Comparison of ENCODE assay signal across 11 cellular contexts in the genomic region with DNA sequence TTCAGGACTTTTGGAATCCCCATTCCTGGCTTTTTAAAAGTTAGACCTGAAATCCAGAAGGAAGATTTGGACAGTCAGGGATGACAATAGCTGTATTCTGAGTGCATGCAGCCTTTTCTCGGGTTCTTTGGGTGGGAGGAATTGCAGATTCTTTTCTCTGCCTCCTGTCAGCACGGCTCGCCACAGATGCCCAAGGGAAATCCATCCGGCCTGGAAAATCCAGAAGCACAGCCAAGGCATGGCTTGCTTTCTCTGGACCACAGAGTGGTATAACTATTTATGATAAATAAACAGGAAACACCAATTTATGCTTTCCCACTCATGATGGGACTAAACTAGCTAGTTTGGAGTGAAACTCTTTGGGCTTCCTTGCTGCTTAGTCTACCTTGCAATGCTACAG. TPM values are rescaled to one million over a fixed set of nuclear protein-coding genes. Genes with fewer than 3 reads are reported as not detected.
DNase-seq lines count a peak whose midpoint lies in the region; ATAC-seq and TF ChIP-seq lines count a peak whose summit lies in the region.
"Had no signal": no experiment of that assay in that cellular context is flagged by ENCODE, and none has a peak within 500 bp of the region (broad histone marks: within the 10 kb centered on the region; RNA-seq: fewer than 3 reads in every experiment).

No MANE protein-coding gene starts in this region.

- H3K4me1 ChIP-seq in CD4-positive, CD25-positive, alpha-beta regulatory T cell (ENCODE audit: control insufficient read depth, insufficient read depth, low read length, poor library complexity, severe bottlenecking), result peaks cover 44% of the 10 kb centered on the region
- peaks cover 47% of the 10 kb centered on the region for H3K4me1 ChIP-seq in Karpas-422 (ENCODE audit: low read length)
- H3K4me1 ChIP-seq in psoas muscle, result peaks cover 14% of the 10 kb centered on the region

- intact Hi-C loops in dendritic cell treated with granulocyte-macrophage colony-stimulating factor and Interleukin-4, amounts not matched to agents 40 ng/mL and 50 ng/mL, for 4 days (cut with micrococcal nuclease), result no loop called here
- intact Hi-C loops in psoas muscle (cut with DNase I), result no loop called here

- H3K27ac Mint-ChIP-seq in CD4-positive, CD25-positive, alpha-beta regulatory T cell, result peak overlapping the region; percentile 88 to 97 (median 95)
- peak overlapping the region; percentile 63 for H3K27ac Mint-ChIP-seq in dendritic cell treated with granulocyte-macrophage colony-stimulating factor and Interleukin-4, amounts not matched to agents 40 ng/mL and 50 ng/mL, for 4 days
- no peak overlapping the region for H3K27ac Mint-ChIP-seq in mesothelial cell of epicardium

- no peak for DNase-seq in CD4-positive, CD25-positive, alpha-beta regulatory T cell
- DNase-seq in Karpas-422 (no peak), psoas muscle (no peak), Kasumi-1 (lab: John Stamatoyannopoulos, UW) (no peak), mesothelial cell of epicardium (ENCODE audit: low spot score in 2 of 2, unreplicated experiment in 2 of 2) (no peak), ureter (ENCODE audit: low spot score) (no peak)
- DNase-seq: amniotic stem cell, NCI-H2029 treated with DMSO at 0.1 percent for 48 hours had no signal

- no peak for TF ChIP-seq CTCF in psoas muscle (IDR thresholded peaks at IDR 0.05)
- no peak for TF ChIP-seq CTCF in mesothelial cell of epicardium (IDR thresholded peaks at IDR 0.05; ENCODE audit: unreplicated experiment)

- peak overlapping the region; percentile 56 for H3K9ac ChIP-seq in Karpas-422 (ENCODE audit: low read length)

- H3K27me3 Mint-ChIP-seq in CD4-positive, CD25-positive, alpha-beta regulatory T cell, result no peaks in the 10 kb centered on the region
- no peaks in the 10 kb centered on the region for H3K27me3 Mint-ChIP-seq in dendritic cell treated with granulocyte-macrophage colony-stimulating factor and Interleukin-4, amounts not matched to agents 40 ng/mL and 50 ng/mL, for 4 days
- H3K27me3 Mint-ChIP-seq in mesothelial cell of epicardium (ENCODE audit: low read depth), result no peaks in the 10 kb centered on the region

- no peaks in the 10 kb centered on the region for H3K36me3 ChIP-seq in CD4-positive, CD25-positive, alpha-beta regulatory T cell (ENCODE audit: control insufficient read depth, insufficient read depth, low read length)
- H3K36me3 ChIP-seq in Karpas-422 (ENCODE audit: insufficient read depth, low read length), result no peaks in the 10 kb centered on the region; the same call in 1 of the 2 replicates
- H3K36me3 ChIP-seq in psoas muscle (ENCODE audit: insufficient read depth in 1 of 2, low read depth in 1 of 2), result peaks cover 0 to 2% of the 10 kb centered on the region in 2 donors

- peak overlapping the region; percentile 67 for H3K27ac ChIP-seq in CD4-positive, CD25-positive, alpha-beta regulatory T cell (ENCODE audit: insufficient read depth, low read length, poor library complexity, severe bottlenecking)
- H3K27ac ChIP-seq in Karpas-422 (ENCODE audit: low read length) (peak overlapping the region; percentile 67), psoas muscle (peak overlapping the region; percentile 31)

- WGBS in psoas muscle, 3 donors, result 29 to 34% (median 31%) methylated on average over 4 of the region's 4 CpGs

- H4K20me1 ChIP-seq in Karpas-422 (ENCODE audit: insufficient read depth, low read depth, low read length), result no peaks in the 10 kb centered on the region

- peaks cover 0 to 2% (median 0%) of the 10 kb centered on the region in 7 donors for H3K9me3 Mint-ChIP-seq in CD4-positive, CD25-positive, alpha-beta regulatory T cell
- H3K9me3 Mint-ChIP-seq in dendritic cell treated with granulocyte-macrophage colony-stimulating factor and Interleukin-4, amounts not matched to agents 40 ng/mL and 50 ng/mL, for 4 days, result peaks cover 12% of the 10 kb centered on the region
- H3K9me3 Mint-ChIP-seq in mesothelial cell of epicardium, result peaks cover 11% of the 10 kb centered on the region

- peak overlapping the region; percentile 71 for H2AFZ ChIP-seq in Karpas-422 (ENCODE audit: low read length)

- no peaks in the 10 kb centered on the region for H3K27me3 ChIP-seq in CD4-positive, CD25-positive, alpha-beta regulatory T cell (ENCODE audit: control insufficient read depth, insufficient read depth, low read length)
- H3K27me3 ChIP-seq in Karpas-422 (ENCODE audit: low read length) (no peaks in the 10 kb centered on the region), psoas muscle (ENCODE audit: insufficient read depth in 3 of 3, low read length in 2 of 3) (no peaks in the 10 kb centered on the region)

- no peak for ATAC-seq in CD4-positive, CD25-positive, alpha-beta regulatory T cell (ENCODE audit: low read depth in 2 of 2)
- ATAC-seq in psoas muscle, result no peak
- no peak for ATAC-seq in HG03097 (IDR thresholded peaks at IDR 0.05; ENCODE audit: low FRiP score, unreplicated experiment)

- peaks cover 36 to 92% (median 78%) of the 10 kb centered on the region in 4 donors for H3K4me1 Mint-ChIP-seq in CD4-positive, CD25-positive, alpha-beta regulatory T cell
- peaks cover 54% of the 10 kb centered on the region for H3K4me1 Mint-ChIP-seq in dendritic cell treated with granulocyte-macrophage colony-stimulating factor and Interleukin-4, amounts not matched to agents 40 ng/mL and 50 ng/mL, for 4 days (ENCODE audit: low read depth)
- H3K4me1 Mint-ChIP-seq in mesothelial cell of epicardium, result no peaks in the 10 kb centered on the region

- H3K4me2 ChIP-seq in Karpas-422 (ENCODE audit: low read depth, low read length, poor library complexity, severe bottlenecking), result peak overlapping the region; percentile 64

- peak overlapping the region; percentile 58 to 98 (median 88) for H3K4me3 Mint-ChIP-seq in CD4-positive, CD25-positive, alpha-beta regulatory T cell
- no peak overlapping the region for H3K4me3 Mint-ChIP-seq in dendritic cell treated with granulocyte-macrophage colony-stimulating factor and Interleukin-4, amounts not matched to agents 40 ng/mL and 50 ng/mL, for 4 days
- no peak overlapping the region for H3K4me3 Mint-ChIP-seq in mesothelial cell of epicardium

- peaks cover 0 to 2% of the 10 kb centered on the region in 2 experiments for H3K9me3 ChIP-seq in CD4-positive, CD25-positive, alpha-beta regulatory T cell (ENCODE audit: control insufficient read depth in 2 of 2, low read length in 2 of 2)
- H3K9me3 ChIP-seq in Karpas-422 (ENCODE audit: low read length), result no peaks in the 10 kb centered on the region
- no peaks in the 10 kb centered on the region for H3K9me3 ChIP-seq in psoas muscle

- H3K9me2 ChIP-seq in Karpas-422 (replicated peaks; ENCODE audit: insufficient read depth, low read length), result no peaks in the 10 kb centered on the region

- H3K79me2 ChIP-seq in Karpas-422 (ENCODE audit: low read length), result no peaks in the 10 kb centered on the region

- H3K36me3 Mint-ChIP-seq in CD4-positive, CD25-positive, alpha-beta regulatory T cell, result peaks cover 11% of the 10 kb centered on the region
- H3K36me3 Mint-ChIP-seq in dendritic cell treated with granulocyte-macrophage colony-stimulating factor and Interleukin-4, amounts not matched to agents 40 ng/mL and 50 ng/mL, for 4 days (ENCODE audit: low read depth), result peaks cover 10% of the 10 kb centered on the region
- peaks cover 10% of the 10 kb centered on the region for H3K36me3 Mint-ChIP-seq in mesothelial cell of epicardium

- peak overlapping the region; percentile 93 for H3K4me3 ChIP-seq in CD4-positive, CD25-positive, alpha-beta regulatory T cell (ENCODE audit: low read depth, low read length)
- peak overlapping the region; percentile 55 for H3K4me3 ChIP-seq in Karpas-422 (ENCODE audit: low read length)
- H3K4me3 ChIP-seq in psoas muscle, result no peak overlapping the region

RNA-seq across cellular contexts. Expression of a gene that starts 59.1 kb away (rescaled TPM):
- not detected for total RNA-seq in CD4-positive, CD25-positive, alpha-beta regulatory T cell
- polyA plus RNA-seq in CD4-positive, CD25-positive, alpha-beta regulatory T cell, result not detected
- total RNA-seq in Karpas-422 (2014; rRNA removed; shearing (Covaris generic); ENCODE audit: low replicate concordance), result not detected in 2 replicates
- total RNA-seq in psoas muscle (not detected), mesothelial cell of epicardium (not detected in 3 replicates), ureter (6.7 TPM)
- polyA plus RNA-seq in psoas muscle, result under 1 TPM in 1 of 3 donors, not detected in 2; 0.08 TPM
- total RNA-seq: Daoy had no signal

Comparison
In these comparisons a context has a peak if more than half of its experiments do, and no peak if none do; other contexts are left out.
1. H3K4me3 Mint-ChIP-seq: peak in CD4-positive, CD25-positive, alpha-beta regulatory T cell (4 of 4); none in dendritic cell treated with granulocyte-macrophage colony-stimulating factor and Interleukin-4, amounts not matched to agents 40 ng/mL and 50 ng/mL, for 4 days (single experiment) and mesothelial cell of epicardium (single experiment).
2. Peak in every context shown above with its lines, with median percentiles within 50 percentile points of each other: H3K27ac ChIP-seq.